Comparison of ENCODE assay signal across 9 cellular contexts in genomic region chr9:14993891-14994554, GRCh38.
DNase-seq lines count a peak whose midpoint lies in the region; ATAC-seq and TF ChIP-seq lines count a peak whose summit lies in the region.
"Had no signal": no experiment of that assay in that cellular context is flagged by ENCODE, and none has a peak within 500 bp of the region (broad histone marks: within the 10 kb centered on the region; RNA-seq: fewer than 3 reads in every experiment).

No MANE protein-coding gene starts in this region.

- peak overlapping the region; percentile 71; the same call in 1 of the 2 replicates for H3K4me3 ChIP-seq in HUES6 (ENCODE audit: low read depth, low read length)
- peak overlapping the region; percentile 84 for H3K4me3 ChIP-seq in coronary artery

- peaks cover 11% of the 10 kb centered on the region for H3K27me3 Mint-ChIP-seq in nephron progenitor cell (ENCODE audit: low read depth, poor library complexity)

- no peak overlapping the region for H3K27ac Mint-ChIP-seq in nephron progenitor cell

- DNase-seq in AML-193 (lab: John Stamatoyannopoulos, UW) (peak; percentile 15 to 38), coronary artery (ENCODE audit: low spot score) (no peak), nephron progenitor cell (no peak), NK-92 (lab: John Stamatoyannopoulos, UW; ENCODE audit: unreplicated experiment) (no peak)

- ATAC-seq in HG02938 (IDR thresholded peaks at IDR 0.05; ENCODE audit: unreplicated experiment) (no peak), HG02884 (IDR thresholded peaks at IDR 0.05; ENCODE audit: unreplicated experiment) (no peak), GM18867 (IDR thresholded peaks at IDR 0.05; ENCODE audit: unreplicated experiment) (no peak)

- H3K9ac ChIP-seq in HUES6 (ENCODE audit: low read length) = no peak overlapping the region

- no peaks in the 10 kb centered on the region for H3K27me3 ChIP-seq in HUES6 (ENCODE audit: control insufficient read depth, insufficient read depth, low read length)

- H3K9me3 Mint-ChIP-seq in nephron progenitor cell = peaks cover 19% of the 10 kb centered on the region

- H3K4me3 Mint-ChIP-seq in nephron progenitor cell = peak overlapping the region; percentile 81

- H3K36me3 Mint-ChIP-seq in nephron progenitor cell (ENCODE audit: low read depth) = peaks cover 13% of the 10 kb centered on the region

- H3K4me1 ChIP-seq in HUES6 (ENCODE audit: control insufficient read depth, insufficient read depth, low read length) = no peaks in the 10 kb centered on the region

- H3K9me3 ChIP-seq in HUES6 (ENCODE audit: control insufficient read depth, insufficient read depth, low read depth, low read length) = no peaks in the 10 kb centered on the region

- TF ChIP-seq CTCF in coronary artery (IDR thresholded peaks at IDR 0.05) (no peak), nephron progenitor cell (IDR thresholded peaks at IDR 0.05) (no peak)

- H3K27ac ChIP-seq in HUES6 (ENCODE audit: low read depth, low read length) (no peak overlapping the region), coronary artery (no peak overlapping the region)
- H3K27ac ChIP-seq: HL-60 had no signal

- no peaks in the 10 kb centered on the region for H3K36me3 ChIP-seq in HUES6 (ENCODE audit: control insufficient read depth, insufficient read depth, low read length)

- peaks cover 18% of the 10 kb centered on the region for H3K4me1 Mint-ChIP-seq in nephron progenitor cell

Comparison
In these comparisons a context has a peak if more than half of its experiments do, and no peak if none do; other contexts are left out.
1. DNase-seq: peak in AML-193 (2 of 2); none in coronary artery (single experiment), nephron progenitor cell (single experiment) and NK-92 (single experiment).